22 cellular contexts compared by ENCODE assay signal in the genomic region with DNA sequence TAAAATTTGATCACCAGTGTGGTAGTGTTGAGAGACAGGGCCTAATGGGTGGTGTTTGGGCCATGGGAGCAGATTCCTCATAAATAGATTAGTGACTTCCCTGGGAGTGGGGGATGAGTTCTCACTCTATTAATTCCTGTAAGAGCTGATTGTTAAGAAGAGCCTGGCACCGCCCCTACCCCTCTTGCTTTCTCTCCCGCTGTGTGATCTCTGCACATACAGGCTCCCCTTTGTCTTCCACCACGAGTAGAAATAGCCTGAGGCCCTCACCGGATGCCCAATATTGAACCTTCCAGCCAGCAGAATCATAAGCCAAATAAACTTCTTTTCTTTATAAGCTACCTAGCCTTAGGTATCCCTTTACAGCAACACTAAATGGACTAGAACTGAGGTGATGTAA. TPM values are rescaled to one million over a fixed set of nuclear protein-coding genes. Genes with fewer than 3 reads are reported as not detected.
A peak's percentile ranks its signal among the peaks of the same experiment; 100 is the strongest.
DNase-seq lines count a peak whose midpoint lies in the region; ATAC-seq, FAIRE-seq and TF ChIP-seq lines count a peak whose summit lies in the region.
"Had no signal": no experiment of that assay in that cellular context is flagged by ENCODE, and none has a peak within 500 bp of the region (broad histone marks: within the 10 kb centered on the region; RNA-seq: fewer than 3 reads in every experiment).

No MANE protein-coding gene starts in this region.

- DNase-seq in COR-L47 (lab: John Stamatoyannopoulos, UW) = peak; percentile 63
- DNase-seq in NCI-H1417 (lab: John Stamatoyannopoulos, UW) = peak in 2 of 3 experiments; percentile 83 to 96
- peak; percentile 58 for DNase-seq in NCI-H82 (lab: John Stamatoyannopoulos, UW)
- DNase-seq in GM20000 (ENCODE audit: low spot score) = no peak
- no peak for DNase-seq in omental fat pad (ENCODE audit: low spot score)
- DNase-seq in HTR-8/SVneo (ENCODE audit: insufficient read length, low spot score) = no peak
- no peak for DNase-seq in HCEC 1CT
- DNase-seq: activated B cell treated with CpG ODN at 0.5 μM for 24 hours; activated CD4-positive, alpha-beta memory T cell treated with anti-CD3 and anti-CD28 coated beads for 36 hours; activated naive CD8-positive, alpha-beta T cell treated with anti-CD3 and anti-CD28 coated beads, Interleukin-2, amount 10 ng/mL, durations not matched to agents 7 days and 5 days; cerebellar nuclear complex; hippocampal formation; NCI-H187 treated with DMSO at 0.1 percent for 48 hours; NCI-H524; psoas muscle; substantia nigra; T-helper 9 cell had no signal

- H3K27ac ChIP-seq in iPS-20b (ENCODE audit: low read length) = no peak overlapping the region
- H3K27ac ChIP-seq: BLaER1 treated with 17β-estradiol and CSF1 and Interleukin-3, amounts not matched to agents 10 nM and 100 nM; neutrophil; psoas muscle had no signal

- no peaks in the 10 kb centered on the region for H3K27me3 ChIP-seq in iPS-20b (ENCODE audit: insufficient read depth, low read length)
- H3K27me3 ChIP-seq: BLaER1 treated with 17β-estradiol and CSF1 and Interleukin-3, amounts not matched to agents 10 nM and 100 nM; neutrophil had no signal

- no peak for ATAC-seq in omental fat pad (ENCODE audit: low FRiP score)
- ATAC-seq: psoas muscle had no signal

- 0 out of 2 replicates have a peak overlapping the region, but pooled peaks have one; percentile 27 for H3K4me3 ChIP-seq in iPS-20b (ENCODE audit: low read length)
- H3K4me3 ChIP-seq: BLaER1 treated with 17β-estradiol and CSF1 and Interleukin-3, amounts not matched to agents 10 nM and 100 nM; psoas muscle had no signal

- H3K4me1 ChIP-seq in iPS-20b (ENCODE audit: insufficient read depth, low read length) = peaks cover 3% of the 10 kb centered on the region; the same call in 1 of the 2 replicates
- H3K4me1 ChIP-seq: BLaER1 treated with 17β-estradiol and CSF1 and Interleukin-3, amounts not matched to agents 10 nM and 100 nM; psoas muscle had no signal

- H3K36me3 ChIP-seq in iPS-20b (ENCODE audit: insufficient read depth, low read depth, low read length) = no peaks in the 10 kb centered on the region
- H3K36me3 ChIP-seq: BLaER1 treated with 17β-estradiol and CSF1 and Interleukin-3, amounts not matched to agents 10 nM and 100 nM; neutrophil had no signal

- FAIRE-seq in HTR-8/SVneo (lab: Jason Lieb, UNC) = no peak
- FAIRE-seq: G401.6, islet of Langerhans had no signal

- peaks cover 5% of the 10 kb centered on the region for H3K9me3 ChIP-seq in iPS-20b (ENCODE audit: insufficient read depth, low read depth, low read length)
- H3K9me3 ChIP-seq: neutrophil had no signal

- TF ChIP-seq CTCF in GM20000 (IDR thresholded peaks at IDR 0.05; ENCODE audit: extremely low read depth, missing control alignments) (no peak), omental fat pad (IDR thresholded peaks at IDR 0.05) (no peak)

- H3K9ac ChIP-seq in iPS-20b (ENCODE audit: low read depth, low read length) = peak overlapping the region; percentile 39; the same call in 1 of the 2 replicates
- H3K9ac ChIP-seq: BLaER1 treated with 17β-estradiol and CSF1 and Interleukin-3, amounts not matched to agents 10 nM and 100 nM had no signal

RNA-seq across cellular contexts. Expression of gene CAND1, which starts 31.9 kb away (rescaled TPM):
- 10 to 100 TPM; 48.1 to 81.7 (median 57.3) TPM for total RNA-seq in omental fat pad

Comparison
In these comparisons a context has a peak if more than half of its experiments do, and no peak if none do; other contexts are left out.
1. DNase-seq: peak in COR-L47 (single experiment), NCI-H1417 (2 of 3) and NCI-H82 (single experiment); none in GM20000 (single experiment), omental fat pad (single experiment), HTR-8/SVneo (single experiment) and HCEC 1CT (single experiment).